ENCODE assay signal across 9 cellular contexts in the genomic region with DNA sequence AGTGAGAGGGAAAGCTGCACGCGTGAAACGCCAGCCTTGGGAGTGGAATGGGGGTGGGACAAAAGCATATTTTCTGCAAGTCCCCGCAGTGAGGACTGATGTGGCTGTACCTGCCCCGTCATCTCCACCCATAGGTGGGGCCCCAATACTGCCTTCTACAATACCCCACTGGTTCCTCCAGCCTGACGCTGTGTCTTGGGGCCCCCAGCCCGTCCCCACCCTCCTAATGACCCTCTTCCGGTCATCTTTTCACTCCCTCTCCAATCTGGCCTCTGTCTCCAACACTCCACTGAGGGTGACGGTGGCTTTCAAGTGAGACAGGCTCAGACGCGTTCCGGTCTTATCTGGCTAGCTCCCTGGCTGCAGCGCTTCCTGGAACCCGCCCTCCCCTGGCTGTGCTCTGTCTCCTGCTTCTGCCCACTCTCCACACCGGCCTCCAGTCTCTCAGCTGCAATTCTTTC.
DNase-seq lines count a peak whose midpoint lies in the region; TF ChIP-seq lines count a peak whose summit lies in the region.
"Had no signal": no experiment of that assay in that cellular context is flagged by ENCODE, and none has a peak within 500 bp of the region (broad histone marks: within the 10 kb centered on the region; RNA-seq: fewer than 3 reads in every experiment).

No MANE protein-coding gene starts in this region.

- H3K27ac Mint-ChIP-seq in CD14-positive monocyte = no peak overlapping the region
- no peak overlapping the region for H3K27ac Mint-ChIP-seq in activated CD4-positive, alpha-beta T cell treated with anti-CD3 and anti-CD28 coated beads, Interleukin-2, amount 10 ng/mL, durations not matched to agents 24 days and 14 days

- intact Hi-C loops in cardiac septum (cut with DNase I) = loop anchor here (1.0 to 5.0 kb wide), 2 partner anchors 22 to 82 kb away; no protein-coding TSS in a partner anchor
- intact Hi-C loops in CD14-positive monocyte (cut with micrococcal nuclease) = no loop called here
- intact Hi-C loops in activated CD4-positive, alpha-beta T cell treated with anti-CD3 and anti-CD28 coated beads, Interleukin-2, amount 10 ng/mL, durations not matched to agents 24 days and 14 days (cut with micrococcal nuclease) = no loop called here

- peaks cover 0 to 5% (median 0%) of the 10 kb centered on the region in 3 donors for H3K27me3 Mint-ChIP-seq in CD14-positive monocyte (ENCODE audit: low read depth in 3 of 3)
- no peaks in the 10 kb centered on the region for H3K27me3 Mint-ChIP-seq in activated CD4-positive, alpha-beta T cell treated with anti-CD3 and anti-CD28 coated beads, Interleukin-2, amount 10 ng/mL, durations not matched to agents 24 days and 14 days

- peak overlapping the region; percentile 40 for H3K4me3 ChIP-seq in rectal smooth muscle tissue (ENCODE audit: low read length)

- H3K4me3 Mint-ChIP-seq in CD14-positive monocyte = no peak overlapping the region
- H3K4me3 Mint-ChIP-seq in activated CD4-positive, alpha-beta T cell treated with anti-CD3 and anti-CD28 coated beads, Interleukin-2, amount 10 ng/mL, durations not matched to agents 24 days and 14 days = no peak overlapping the region
- H3K4me3 Mint-ChIP-seq: activated T-cell treated with anti-CD3 and anti-CD28 coated beads, Interleukin-2, amount 50 U/mL, for 4 hours had no signal

- peak overlapping the region; percentile 71 for H3K27ac ChIP-seq in VCaP
- no peak overlapping the region for H3K27ac ChIP-seq in rectal smooth muscle tissue (ENCODE audit: low read depth, low read length)

- no peaks in the 10 kb centered on the region for H3K36me3 Mint-ChIP-seq in CD14-positive monocyte
- no peaks in the 10 kb centered on the region for H3K36me3 Mint-ChIP-seq in activated CD4-positive, alpha-beta T cell treated with anti-CD3 and anti-CD28 coated beads, Interleukin-2, amount 10 ng/mL, durations not matched to agents 24 days and 14 days (ENCODE audit: low read depth)

- H3K4me1 Mint-ChIP-seq in CD14-positive monocyte = peaks cover 8% of the 10 kb centered on the region
- H3K4me1 Mint-ChIP-seq in activated CD4-positive, alpha-beta T cell treated with anti-CD3 and anti-CD28 coated beads, Interleukin-2, amount 10 ng/mL, durations not matched to agents 24 days and 14 days = peaks cover 8% of the 10 kb centered on the region

- peaks cover 29% of the 10 kb centered on the region for H3K4me1 ChIP-seq in rectal smooth muscle tissue (ENCODE audit: control insufficient read depth, insufficient read depth, low read length)

- no peaks in the 10 kb centered on the region for H3K27me3 ChIP-seq in rectal smooth muscle tissue (ENCODE audit: control insufficient read depth, insufficient read depth, low read length)

- H3K9ac ChIP-seq in rectal smooth muscle tissue (ENCODE audit: low read length) = peak overlapping the region; percentile 24

- no peaks in the 10 kb centered on the region for H3K36me3 ChIP-seq in rectal smooth muscle tissue (ENCODE audit: control insufficient read depth, insufficient read depth, low read length)

- peak; percentile 74 for DNase-seq in HPDE6-E6E7 (ENCODE audit: extremely low spot score)
- DNase-seq in cardiac septum (ENCODE audit: low spot score) = peak; percentile 91
- no peak for DNase-seq in NCI-H1694 treated with DMSO at 0.1 percent for 48 hours (lab: John Stamatoyannopoulos, UW)
- DNase-seq in CD14-positive monocyte (ENCODE audit: low spot score) = no peak
- no peak for DNase-seq in activated CD4-positive, alpha-beta T cell treated with anti-CD3 and anti-CD28 coated beads, Interleukin-2, amount 10 ng/mL, durations not matched to agents 24 days and 14 days
- no peak for DNase-seq in NCI-H1048 (lab: John Stamatoyannopoulos, UW)
- DNase-seq: activated T-cell treated with anti-CD3 and anti-CD28 coated beads, Interleukin-2, amount 50 U/mL, for 4 hours had no signal

- TF ChIP-seq CTCF in VCaP (conservative IDR thresholded peaks at IDR 0.05) (peak; percentile 25; the same call in 1 of the 2 replicates), CD14-positive monocyte (IDR thresholded peaks at IDR 0.05) (no peak)

- peaks cover 0 to 4% (median 0%) of the 10 kb centered on the region in 7 donors for H3K9me3 Mint-ChIP-seq in CD14-positive monocyte
- H3K9me3 Mint-ChIP-seq in activated CD4-positive, alpha-beta T cell treated with anti-CD3 and anti-CD28 coated beads, Interleukin-2, amount 10 ng/mL, durations not matched to agents 24 days and 14 days = no peaks in the 10 kb centered on the region
- H3K9me3 Mint-ChIP-seq: activated T-cell treated with anti-CD3 and anti-CD28 coated beads, Interleukin-2, amount 50 U/mL, for 4 hours had no signal

Comparison
In these comparisons a context has a peak if more than half of its experiments do, and no peak if none do; other contexts are left out.
1. DNase-seq: peak in HPDE6-E6E7 (single experiment) and cardiac septum (single experiment); none in NCI-H1694 treated with DMSO at 0.1 percent for 48 hours (single experiment), CD14-positive monocyte (single experiment), activated CD4-positive, alpha-beta T cell treated with anti-CD3 and anti-CD28 coated beads, Interleukin-2, amount 10 ng/mL, durations not matched to agents 24 days and 14 days (single experiment) and NCI-H1048 (single experiment).